24 cellular contexts compared by ENCODE assay signal in genomic region chr14:45906257-45906656, GRCh38.
DNase-seq lines count a peak whose midpoint lies in the region; ATAC-seq and TF ChIP-seq lines count a peak whose summit lies in the region.
"Had no signal": no experiment of that assay in that cellular context is flagged by ENCODE, and none has a peak within 500 bp of the region (broad histone marks: within the 10 kb centered on the region; RNA-seq: fewer than 3 reads in every experiment).

No MANE protein-coding gene starts in this region.

- ATAC-seq in GM18868 (IDR thresholded peaks at IDR 0.05; ENCODE audit: unreplicated experiment) = peak; percentile 95
- ATAC-seq in HG03066 (IDR thresholded peaks at IDR 0.05; ENCODE audit: low read depth, unreplicated experiment) = peak; percentile 77
- ATAC-seq in GM19455 (IDR thresholded peaks at IDR 0.05; ENCODE audit: unreplicated experiment) = no peak
- no peak for ATAC-seq in right lobe of liver
- ATAC-seq: activated CD4-positive, CD25-positive, alpha-beta regulatory T cell treated with anti-CD3 and anti-CD28 coated beads, Interleukin-2, amount 50 U/mL, for 24 hours; activated CD8-positive, alpha-beta T cell treated with anti-CD3 and anti-CD28 coated beads for 36 hours; heart right ventricle; left ventricle myocardium superior; mucosa of descending colon had no signal

- H3K4me1 ChIP-seq in GM23248 (ENCODE audit: insufficient read depth) (no peaks in the 10 kb centered on the region), right lobe of liver (no peaks in the 10 kb centered on the region)
- H3K4me1 ChIP-seq: heart right ventricle, vagina had no signal

- no peak overlapping the region for H3K4me2 ChIP-seq in GM23248 (ENCODE audit: unreplicated experiment)

- H3K9ac ChIP-seq in GM23248 = no peak overlapping the region

- no peaks in the 10 kb centered on the region for H3K36me3 ChIP-seq in GM23248 (ENCODE audit: low read depth)
- no peaks in the 10 kb centered on the region for H3K36me3 ChIP-seq in right lobe of liver
- H3K36me3 ChIP-seq: cardiac muscle cell, heart right ventricle, vagina had no signal

- no peaks in the 10 kb centered on the region for H3K79me2 ChIP-seq in GM23248 (ENCODE audit: insufficient read depth)

- TF ChIP-seq CTCF in epithelial cell of proximal tubule (conservative IDR thresholded peaks at IDR 0.05; ENCODE audit: low read depth, low read length) (no peak), right lobe of liver (IDR thresholded peaks at IDR 0.05) (no peak)

- in situ Hi-C loops in GM23248 (cut with MboI) = no loop called here

- H3K27me3 ChIP-seq in GM23248 (replicated peaks; ENCODE audit: insufficient read depth) (no peaks in the 10 kb centered on the region), right lobe of liver (no peaks in the 10 kb centered on the region)
- H3K27me3 ChIP-seq: cardiac muscle cell, heart right ventricle, vagina had no signal

- no peaks in the 10 kb centered on the region for H3K9me3 ChIP-seq in GM23248 (ENCODE audit: low read depth)
- no peaks in the 10 kb centered on the region for H3K9me3 ChIP-seq in right lobe of liver
- H3K9me3 ChIP-seq: mucosa of descending colon, vagina had no signal

- H4K20me1 ChIP-seq in GM23248 (ENCODE audit: insufficient read depth) = no peaks in the 10 kb centered on the region

- H2AFZ ChIP-seq in GM23248 = no peak overlapping the region

- intact Hi-C loops in right lobe of liver (cut with DNase I) = no loop called here

- H3K27ac ChIP-seq in GM23248 (no peak overlapping the region), right lobe of liver (no peak overlapping the region)
- H3K27ac ChIP-seq: C4-2B, cardiac muscle cell, heart right ventricle, vagina had no signal

- 32 to 40% methylated on average over 1 of the region's 1 CpG for WGBS in GM23248 (ENCODE audit: low coverage in 1 of 2, low lambda C conversion rate in 2 of 2, missing lambda C conversion rate in 2 of 2), 2 experiments
- 46% methylated on average over 1 of the region's 1 CpG for WGBS in right lobe of liver (ENCODE audit: insufficient coverage, low coverage, low lambda C conversion rate, missing lambda C conversion rate)

- DNase-seq in GM23248 = peak; percentile 3
- DNase-seq in epithelial cell of proximal tubule (ENCODE audit: low read depth) = peak; percentile 20
- DNase-seq in NCI-H2171 (lab: John Stamatoyannopoulos, UW) = no peak
- DNase-seq in H4 (ENCODE audit: low spot score) = no peak
- no peak for DNase-seq in right lobe of liver
- DNase-seq: activated CD8-positive, alpha-beta T cell treated with anti-CD3 and anti-CD28 coated beads for 36 hours; activated naive CD4-positive, alpha-beta T cell; activated T-cell treated with anti-CD3 and anti-CD28 coated beads, Interleukin-2, amount 50 U/mL, for 1 hour; dermis blood vessel endothelial cell; GF-D8; GOT3; heart right ventricle; left ventricle myocardium superior; mucosa of descending colon; NCI-H1417; NCI-H526; posterior cingulate gyrus had no signal

- H3K4me3 ChIP-seq in GM23248 (no peak overlapping the region), epithelial cell of proximal tubule (ENCODE audit: low read depth, low read length) (no peak overlapping the region), right lobe of liver (no peak overlapping the region)
- H3K4me3 ChIP-seq: cardiac muscle cell, heart right ventricle, mucosa of descending colon, vagina had no signal

- no peaks in the 10 kb centered on the region for H3K9me2 ChIP-seq in GM23248 (ENCODE audit: insufficient read depth)

- no peaks in the 10 kb centered on the region for H3F3A ChIP-seq in GM23248 (ENCODE audit: insufficient read depth)

- no peak for TF ChIP-seq POLR2A in right lobe of liver (IDR thresholded peaks at IDR 0.05)

Comparison
In these comparisons a context has a peak if more than half of its experiments do, and no peak if none do; other contexts are left out.
1. ATAC-seq: peak in GM18868 (single experiment) and HG03066 (single experiment); none in GM19455 (single experiment) and right lobe of liver (0 of 4).
2. DNase-seq: peak in GM23248 (single experiment) and epithelial cell of proximal tubule (single experiment); none in NCI-H2171 (single experiment), H4 (single experiment) and right lobe of liver (0 of 3).